In the genomic region with DNA sequence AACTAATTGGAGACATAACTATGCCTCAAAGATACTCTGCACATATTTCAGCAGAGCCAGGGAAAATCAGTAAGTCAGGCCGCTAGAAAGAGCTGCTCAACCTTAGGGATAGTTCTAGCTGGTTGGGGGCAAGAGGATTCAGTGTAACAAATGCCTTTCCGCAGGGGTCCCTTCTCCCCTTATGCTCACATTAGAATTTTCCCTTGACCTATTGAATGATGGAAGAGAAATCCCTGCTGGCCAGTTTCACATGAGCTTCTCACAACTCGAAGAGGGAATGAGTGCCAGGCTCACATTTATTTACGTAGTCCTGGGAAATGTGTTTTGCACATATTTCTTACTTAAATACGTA, we compare ENCODE assay signal across 25 cellular contexts.
"Had no signal": no experiment of that assay in that cellular context is flagged by ENCODE, and none has a peak within 500 bp of the region (broad histone marks: within the 10 kb centered on the region; RNA-seq: fewer than 3 reads in every experiment).

No MANE protein-coding gene starts in this region.

- H3K27ac ChIP-seq: pancreas, psoas muscle, right atrium auricular region, thyroid gland, upper lobe of right lung, WERI-Rb-1 had no signal

- H3K4me3 ChIP-seq: pancreas, psoas muscle, right atrium auricular region, thyroid gland, upper lobe of right lung had no signal

- H3K27me3 Mint-ChIP-seq: activated naive CD4-positive, alpha-beta T cell treated with anti-CD3 and anti-CD28 coated beads, Interleukin-2, amount 50 U/mL, for 24 hours; brain; dendritic cell treated with granulocyte-macrophage colony-stimulating factor and Interleukin-4, amounts not matched to agents 40 ng/mL and 50 ng/mL, for 4 days had no signal

- H3K36me3 ChIP-seq: pancreas, right atrium auricular region, thyroid gland, upper lobe of right lung, WERI-Rb-1 had no signal

- H3K27ac Mint-ChIP-seq: activated CD8-positive, alpha-beta T cell treated with anti-CD3 and anti-CD28 coated beads, Interleukin-2, amount 10 ng/mL, durations not matched to agents 7 days and 5 days; activated naive CD4-positive, alpha-beta T cell treated with anti-CD3 and anti-CD28 coated beads, Interleukin-2, amount 50 U/mL, for 24 hours; activated T-helper 1 cell treated with anti-CD3 and anti-CD28 coated beads, Interleukin-12 subunit alpha, Interleukin-12 subunit beta, Interleukin-2, Interleukin-4 antibody, amounts not matched to agents 30 ng/mL and 10 ng/mL and 1 ng/mL, durations not matched to agents 14 hours and 24 hours and 36 hours; dendritic cell treated with granulocyte-macrophage colony-stimulating factor and Interleukin-4, amounts not matched to agents 40 ng/mL and 50 ng/mL, for 4 days; T-cell; T-helper 2 cell treated with Interferon-gamma antibody and Interleukin-4, amounts not matched to agents 5 μg/mL and 100 μg/mL, for 36 hours had no signal

- DNase-seq: activated CD4-positive, alpha-beta T cell treated with anti-CD3 and anti-CD28 coated beads for 1 hour; activated CD4-positive, alpha-beta T cell treated with anti-CD3 and anti-CD28 coated beads, Interleukin-2, amount 50 U/mL, for 1 hour; activated CD8-positive, alpha-beta T cell treated with anti-CD3 and anti-CD28 coated beads, Interleukin-2, amount 10 ng/mL, durations not matched to agents 7 days and 5 days; activated gamma-delta T cell treated with Interleukin-2 at 50 U/mL for 16 hours; anterior cingulate cortex; effector CD8-positive, alpha-beta T cell; foreskin melanocyte; left ventricle myocardium superior; mammary epithelial cell; pancreas; psoas muscle; stimulated activated CD4-positive, alpha-beta T cell treated with anti-CD3 and anti-CD28 coated beads, Interleukin-12 subunit alpha, Interleukin-12 subunit beta, amount 100 ng/mL, for 4 hours; stimulated activated CD4-positive, alpha-beta T cell treated with anti-CD3 and anti-CD28 coated beads, Interleukin-4, amount 100 ng/mL, for 4 hours; stimulated activated naive CD8-positive, alpha-beta T cell treated with anti-CD3 and anti-CD28 coated beads, Interleukin-15, Interleukin-2, amounts not matched to agents 100 U/mL and 50 U/mL, for 24 hours; T-cell; thyroid gland; upper lobe of right lung; WERI-Rb-1 had no signal

- H3K36me3 Mint-ChIP-seq: activated naive CD4-positive, alpha-beta T cell treated with anti-CD3 and anti-CD28 coated beads, Interleukin-2, amount 50 U/mL, for 24 hours; brain; T-cell had no signal

- H3K4me1 ChIP-seq: pancreas, psoas muscle, right atrium auricular region, thyroid gland, upper lobe of right lung had no signal

- H3K9me3 Mint-ChIP-seq: activated naive CD4-positive, alpha-beta T cell treated with anti-CD3 and anti-CD28 coated beads, Interleukin-2, amount 50 U/mL, for 24 hours; dendritic cell treated with granulocyte-macrophage colony-stimulating factor and Interleukin-4, amounts not matched to agents 40 ng/mL and 50 ng/mL, for 4 days; T-cell; T-helper 2 cell treated with Interferon-gamma antibody and Interleukin-4, amounts not matched to agents 5 μg/mL and 100 μg/mL, for 36 hours had no signal

- ATAC-seq: activated CD8-positive, alpha-beta T cell treated with anti-CD3 and anti-CD28 coated beads, Interleukin-2, amount 10 ng/mL, durations not matched to agents 7 days and 5 days; esophagus mucosa; left ventricle myocardium superior; pancreas; psoas muscle; stimulated activated naive CD8-positive, alpha-beta T cell treated with anti-CD3 and anti-CD28 coated beads, Interleukin-15, Interleukin-2, amounts not matched to agents 100 U/mL and 50 U/mL, for 24 hours; T-cell; upper lobe of right lung had no signal

- H3K4me3 Mint-ChIP-seq: activated CD8-positive, alpha-beta T cell treated with anti-CD3 and anti-CD28 coated beads, Interleukin-2, amount 10 ng/mL, durations not matched to agents 7 days and 5 days; activated naive CD4-positive, alpha-beta T cell treated with anti-CD3 and anti-CD28 coated beads, Interleukin-2, amount 50 U/mL, for 24 hours; activated T-helper 1 cell treated with anti-CD3 and anti-CD28 coated beads, Interleukin-12 subunit alpha, Interleukin-12 subunit beta, Interleukin-2, Interleukin-4 antibody, amounts not matched to agents 30 ng/mL and 10 ng/mL and 1 ng/mL, durations not matched to agents 14 hours and 24 hours and 36 hours; brain; dendritic cell treated with granulocyte-macrophage colony-stimulating factor and Interleukin-4, amounts not matched to agents 40 ng/mL and 50 ng/mL, for 4 days; T-cell; T-helper 2 cell treated with Interferon-gamma antibody and Interleukin-4, amounts not matched to agents 5 μg/mL and 100 μg/mL, for 36 hours had no signal

- H3K9me3 ChIP-seq: pancreas, right atrium auricular region, thyroid gland, upper lobe of right lung had no signal

- H3K27me3 ChIP-seq: right atrium auricular region, thyroid gland, upper lobe of right lung had no signal
